Comparison of ENCODE assay signal across 8 cellular contexts in the genomic region with DNA sequence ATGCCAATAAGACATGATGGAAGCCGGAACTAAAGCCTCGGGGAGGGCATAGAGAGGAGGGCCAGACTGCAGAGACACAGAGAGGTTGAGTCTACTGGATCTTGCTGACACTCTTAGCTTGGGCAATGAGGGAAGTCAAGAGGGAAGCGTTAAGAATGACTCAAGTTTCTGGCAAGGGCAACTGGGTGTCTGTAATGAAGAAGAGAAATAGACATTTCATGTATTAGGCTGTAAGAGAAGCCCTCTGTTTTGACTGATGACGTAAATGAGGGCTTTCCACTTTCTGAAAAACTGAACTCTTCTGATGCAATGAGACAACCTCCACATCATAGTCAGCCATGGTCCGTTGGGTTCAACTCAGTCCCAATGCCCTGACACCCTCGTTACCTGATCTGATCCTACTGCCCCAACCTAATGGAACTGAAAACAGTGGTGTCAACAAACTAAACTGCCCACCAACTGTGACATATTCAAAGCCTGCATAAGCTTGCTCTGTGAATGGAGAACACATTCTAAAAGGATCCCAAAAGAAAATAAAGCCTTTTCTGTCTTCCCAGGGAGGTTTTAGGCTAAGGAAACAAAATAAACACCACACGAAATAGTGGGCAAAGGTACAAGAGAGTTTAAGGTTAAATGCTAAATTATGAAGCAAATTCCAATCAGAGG. TPM values are rescaled to one million over a fixed set of nuclear protein-coding genes. Genes with fewer than 3 reads are reported as not detected.
A peak's percentile ranks its signal among the peaks of the same experiment; 100 is the strongest.
DNase-seq lines count a peak whose midpoint lies in the region; ATAC-seq and TF ChIP-seq lines count a peak whose summit lies in the region.

No MANE protein-coding gene starts in this region.

- H3K27ac ChIP-seq in epithelial cell of prostate (peak overlapping the region; percentile 99), neural progenitor cell (peak overlapping the region; percentile 36)

- peaks cover 7% of the 10 kb centered on the region for H3K4me1 Mint-ChIP-seq in neural progenitor cell

- no peak overlapping the region for H2AFZ ChIP-seq in neural progenitor cell (replicated peaks)

- no peaks in the 10 kb centered on the region for H3F3A ChIP-seq in neural progenitor cell (ENCODE audit: low read depth)

- no peak overlapping the region for H3K9ac ChIP-seq in neural progenitor cell

- peak overlapping the region; percentile 6 for H3K4me2 ChIP-seq in neural progenitor cell

- ATAC-seq in GM19395 (IDR thresholded peaks at IDR 0.05; ENCODE audit: unreplicated experiment) (no peak), HG03025 (IDR thresholded peaks at IDR 0.05; ENCODE audit: low FRiP score, unreplicated experiment) (no peak)

- no peak overlapping the region for H3K27ac Mint-ChIP-seq in neural progenitor cell

- H3K4me3 ChIP-seq in AG10803 (ENCODE audit: low read length) (peak overlapping the region; percentile 44), neural progenitor cell (no peak overlapping the region)

- no peaks in the 10 kb centered on the region for H3K27me3 Mint-ChIP-seq in neural progenitor cell (ENCODE audit: insufficient read depth, low read depth)

- H3K4me1 ChIP-seq in neural progenitor cell: peaks cover 10% of the 10 kb centered on the region

- no peaks in the 10 kb centered on the region for H3K9me3 ChIP-seq in neural progenitor cell (ENCODE audit: low read depth)

- no peaks in the 10 kb centered on the region for H3K27me3 ChIP-seq in neural progenitor cell

- peaks cover 2% of the 10 kb centered on the region for H3K36me3 Mint-ChIP-seq in neural progenitor cell

- no peaks in the 10 kb centered on the region for H3K36me3 ChIP-seq in neural progenitor cell

- H3K79me2 ChIP-seq in neural progenitor cell (ENCODE audit: low read depth): no peaks in the 10 kb centered on the region

- TF ChIP-seq CTCF in AG10803 (conservative IDR thresholded peaks at IDR 0.05; ENCODE audit: low read length) (no peak), neural progenitor cell (IDR thresholded peaks at IDR 0.05) (no peak)

- H3K4me3 Mint-ChIP-seq in neural progenitor cell: no peak overlapping the region

- DNase-seq in AG10803 (ENCODE audit: low read depth) (peak; percentile 90), NOMO-1 treated with DMSO at 0.1 percent for 48 hours (lab: John Stamatoyannopoulos, UW; ENCODE audit: unreplicated experiment) (peak; percentile 98), epithelial cell of prostate (ENCODE audit: low read depth, low spot score) (peak; percentile 82), neural progenitor cell (ENCODE audit: low spot score) (peak; percentile 20)
- no peak for DNase-seq in NK-92 treated with Interleukin-12 subunit alpha and Interleukin-12 subunit beta, amount 100 ng/mL, for 24 hours (lab: John Stamatoyannopoulos, UW)
- no peak for DNase-seq in activated CD4-positive, alpha-beta T cell treated with anti-CD3 and anti-CD28 coated beads, Interleukin-2, amount 50 U/mL, for 1 hour

- peaks cover 19% of the 10 kb centered on the region for H3K9me3 Mint-ChIP-seq in neural progenitor cell

- no peaks in the 10 kb centered on the region for H4K20me1 ChIP-seq in neural progenitor cell (ENCODE audit: low read depth)

RNA-seq across cellular contexts. Expression of a gene that starts 45.8 kb away (rescaled TPM):
- total RNA-seq in neural progenitor cell (ENCODE audit: low replicate concordance): 140 and 236 TPM in 2 replicates

Comparison
In these comparisons a context has a peak if more than half of its experiments do, and no peak if none do; other contexts are left out.
1. DNase-seq: peak in AG10803 (single experiment), NOMO-1 treated with DMSO at 0.1 percent for 48 hours (single experiment), epithelial cell of prostate (single experiment) and neural progenitor cell (single experiment); none in NK-92 treated with Interleukin-12 subunit alpha and Interleukin-12 subunit beta, amount 100 ng/mL, for 24 hours (single experiment) and activated CD4-positive, alpha-beta T cell treated with anti-CD3 and anti-CD28 coated beads, Interleukin-2, amount 50 U/mL, for 1 hour (single experiment).